In the genomic region with DNA sequence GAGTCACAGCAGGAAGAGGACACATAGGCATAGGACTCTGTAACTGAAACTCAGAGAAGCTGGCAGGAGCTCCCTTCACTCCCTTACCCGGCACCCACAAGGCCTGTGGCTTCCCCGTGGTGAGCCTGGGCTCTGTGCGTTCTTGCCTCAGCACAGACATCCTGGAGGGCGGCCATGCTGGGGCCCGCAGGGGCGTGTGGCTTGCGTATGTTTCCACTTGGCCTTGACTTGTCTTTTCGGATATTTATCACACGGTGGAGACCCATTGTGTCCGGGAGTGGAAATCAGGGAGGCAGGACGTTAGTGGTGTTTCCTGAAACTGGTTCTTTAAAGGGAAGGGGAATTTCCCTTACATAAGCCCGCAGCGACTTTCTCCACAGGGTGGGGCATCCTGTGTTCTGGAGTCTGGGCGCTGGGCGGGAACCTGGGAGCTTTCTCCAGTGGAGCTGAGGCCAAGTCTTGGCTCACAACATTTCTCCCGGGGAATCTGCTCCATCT, we compare ENCODE assay signal across 8 cellular contexts. TPM values are rescaled to one million over a fixed set of nuclear protein-coding genes. Genes with fewer than 3 reads are reported as not detected.
DNase-seq lines count a peak whose midpoint lies in the region; ATAC-seq and TF ChIP-seq lines count a peak whose summit lies in the region.

No MANE protein-coding gene starts in this region.

- no peaks in the 10 kb centered on the region for H3K9me3 Mint-ChIP-seq in chondrocyte (ENCODE audit: low read depth)

- TF ChIP-seq POLR2A in NB4 (IDR thresholded peaks at IDR 0.05; ENCODE audit: extremely low read depth, insufficient read length) = no peak

- H4K91ac ChIP-seq in mesenchymal stem cell (ENCODE audit: low read length) = no peak overlapping the region

- no peak overlapping the region for H2BK5ac ChIP-seq in mesenchymal stem cell (ENCODE audit: low read depth, low read length, poor library complexity, severe bottlenecking)

- H3K4me3 ChIP-seq in NB4 (ENCODE audit: low read depth, low read length) (no peak overlapping the region), mesenchymal stem cell (ENCODE audit: insufficient read depth in 1 of 2, low read depth in 1 of 2, low read length in 2 of 2) (peak overlapping the region in 1 of 2 experiments; percentile 55)

- H3K36me3 Mint-ChIP-seq in chondrocyte (ENCODE audit: low read depth) = peaks cover 11% of the 10 kb centered on the region

- H3K27ac ChIP-seq in caudate nucleus (ENCODE audit: low read depth, low read length) (peak overlapping the region; percentile 63), mesenchymal stem cell (ENCODE audit: low read length, poor library complexity, severe bottlenecking) (no peak overlapping the region), temporal lobe (ENCODE audit: low read depth, low read length) (peak overlapping the region; percentile 73)

- no peak overlapping the region for H3K23ac ChIP-seq in mesenchymal stem cell (ENCODE audit: low read length in 2 of 2)

- H2AK5ac ChIP-seq in mesenchymal stem cell (ENCODE audit: low read length, severe bottlenecking) = no peak overlapping the region

- H3K9ac ChIP-seq in mesenchymal stem cell (ENCODE audit: low read length) = peak overlapping the region; percentile 82

- peaks cover 32% of the 10 kb centered on the region for H3K4me1 Mint-ChIP-seq in chondrocyte (ENCODE audit: low read depth)

- H3K4me3 Mint-ChIP-seq in chondrocyte (ENCODE audit: unreplicated experiment) = no peak overlapping the region

- H2AFZ ChIP-seq in mesenchymal stem cell (ENCODE audit: low read depth, low read length) = no peak overlapping the region

- H3K4ac ChIP-seq in mesenchymal stem cell (ENCODE audit: low read depth in 1 of 2, low read length in 2 of 2) = no peak overlapping the region

- H3K27ac Mint-ChIP-seq in chondrocyte (ENCODE audit: unreplicated experiment) = no peak overlapping the region

- ATAC-seq in GM21528 (IDR thresholded peaks at IDR 0.05; ENCODE audit: low FRiP score, unreplicated experiment) = peak; percentile 52

- DNase-seq in AG20443 (ENCODE audit: low spot score) (peak; percentile 64), NB4 (ENCODE audit: low read depth) (peak; percentile 45), caudate nucleus (lab: John Stamatoyannopoulos, UW) (peak in 1 of 61 donors; percentile 19), mesenchymal stem cell (no peak), OCI-M2 (lab: John Stamatoyannopoulos, UW; ENCODE audit: unreplicated experiment) (no peak), chondrocyte (ENCODE audit: low spot score) (no peak)

- no peak overlapping the region for H3K4me2 ChIP-seq in mesenchymal stem cell (ENCODE audit: low read length, poor library complexity, severe bottlenecking)

- H4K8ac ChIP-seq in mesenchymal stem cell (ENCODE audit: low read length) = no peak overlapping the region

- H3K4me1 ChIP-seq in mesenchymal stem cell (ENCODE audit: control insufficient read depth, insufficient read depth, low read depth, low read length) = peaks cover 4% of the 10 kb centered on the region

- peak overlapping the region in 1 of 2 experiments; percentile 5 for H3K18ac ChIP-seq in mesenchymal stem cell (ENCODE audit: low read depth in 1 of 2, low read length in 2 of 2)

- peaks cover 11% of the 10 kb centered on the region for H3K79me1 ChIP-seq in mesenchymal stem cell (replicated peaks; ENCODE audit: low read length, poor library complexity, severe bottlenecking)

- H2BK12ac ChIP-seq in mesenchymal stem cell (ENCODE audit: low read length in 2 of 2) = no peak overlapping the region

- 89% methylated on average over 16 of the region's 16 CpGs for WGBS in mesenchymal stem cell

- H3K27me3 ChIP-seq in mesenchymal stem cell (ENCODE audit: control insufficient read depth in 1 of 2, insufficient read depth in 1 of 2, low read length in 2 of 2) = no peaks in the 10 kb centered on the region

- no peaks in the 10 kb centered on the region for H3K27me3 Mint-ChIP-seq in chondrocyte (ENCODE audit: low read depth)

- H2BK120ac ChIP-seq in mesenchymal stem cell (ENCODE audit: low read depth, low read length) = no peak overlapping the region

- TF ChIP-seq CTCF in NB4 (IDR thresholded peaks at IDR 0.05; ENCODE audit: low read depth, low read length) (no peak), chondrocyte (IDR thresholded peaks at IDR 0.05) (no peak)

- H3K14ac ChIP-seq in mesenchymal stem cell (ENCODE audit: low read length in 2 of 2) = no peak overlapping the region

- no peaks in the 10 kb centered on the region for H3K9me3 ChIP-seq in mesenchymal stem cell (ENCODE audit: control insufficient read depth, low read length)

- H2BK15ac ChIP-seq in mesenchymal stem cell (ENCODE audit: low read depth, poor library complexity, severe bottlenecking) = no peak overlapping the region

- H3K36me3 ChIP-seq in mesenchymal stem cell (ENCODE audit: control insufficient read depth in 1 of 2, insufficient read depth in 2 of 2, low read depth in 1 of 2, low read length in 2 of 2) = peaks cover 28 to 30% of the 10 kb centered on the region in 2 experiments

RNA-seq across cellular contexts. Expression of gene EML6, which starts 49.9 kb away (rescaled TPM):
- polyA plus RNA-seq in mesenchymal stem cell (2013, experiment 1 of 2) = 0.36 TPM
- polyA plus RNA-seq in mesenchymal stem cell (2013, experiment 2 of 2) = 0.25 TPM
- 3.4 TPM for total RNA-seq in temporal lobe
- 0.97 to 2.3 TPM (median 1.1 TPM) in 3 replicates for total RNA-seq in chondrocyte

Comparison
In these comparisons a context has a peak if more than half of its experiments do, and no peak if none do; other contexts are left out.
1. DNase-seq: peak in AG20443 (single experiment) and NB4 (single experiment); none in mesenchymal stem cell (single experiment), OCI-M2 (single experiment) and chondrocyte (single experiment).